Comparison of ENCODE assay signal across 9 cellular contexts in the genomic region with DNA sequence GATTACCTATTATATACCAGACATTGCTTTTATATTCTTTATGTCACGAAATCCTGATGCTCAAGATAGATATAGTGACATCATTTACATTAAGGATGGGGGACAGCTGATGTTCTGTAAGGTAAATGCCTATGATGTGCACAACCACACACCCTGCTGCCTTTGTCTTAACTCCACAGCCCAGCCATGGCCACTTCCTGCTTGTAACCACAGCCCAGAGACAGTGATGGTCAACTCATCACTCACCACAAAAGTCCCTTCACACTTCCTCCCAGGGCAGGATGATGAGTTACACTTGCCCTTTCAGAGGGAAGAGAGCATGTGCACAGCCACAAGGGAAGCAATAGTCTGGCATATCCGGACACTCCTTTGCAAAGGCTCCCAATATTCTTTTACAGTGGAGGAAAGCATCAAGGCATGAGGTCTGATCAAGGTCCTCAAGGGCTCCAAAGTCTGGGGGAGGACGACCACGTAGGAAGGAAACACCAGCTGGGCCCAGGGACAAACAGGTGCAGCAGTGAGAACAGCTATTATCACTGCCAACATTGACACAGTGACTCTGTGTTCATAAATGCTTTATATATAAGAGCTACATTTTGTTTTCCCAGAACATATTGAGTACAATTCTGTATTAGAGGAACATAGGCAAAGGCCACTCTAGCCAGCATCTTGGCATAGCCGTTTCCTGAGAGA. TPM values are rescaled to one million over a fixed set of nuclear protein-coding genes. Genes with fewer than 3 reads are reported as not detected.
DNase-seq lines count a peak whose midpoint lies in the region; ATAC-seq, FAIRE-seq and TF ChIP-seq lines count a peak whose summit lies in the region.
"Had no signal": no experiment of that assay in that cellular context is flagged by ENCODE, and none has a peak within 500 bp of the region (broad histone marks: within the 10 kb centered on the region; RNA-seq: fewer than 3 reads in every experiment).

No MANE protein-coding gene starts in this region.

- H3K27me3 Mint-ChIP-seq in activated CD4-positive, alpha-beta T cell treated with anti-CD3 and anti-CD28 coated beads, Interleukin-2, amount 10 ng/mL, durations not matched to agents 7 days and 5 days, result no peaks in the 10 kb centered on the region

- POLR2A ChIA-PET in activated CD4-positive, alpha-beta T cell treated with anti-CD3 and anti-CD28 coated beads, Interleukin-2, amount 10 ng/mL, durations not matched to agents 7 days and 5 days (lab: Charles Lee), result no interaction called here

- no peak for TF ChIP-seq CTCF in kidney (IDR thresholded peaks at IDR 0.05; ENCODE audit: borderline replicate concordance, extremely low read depth, insufficient read depth)
- TF ChIP-seq CTCF in osteoblast (IDR thresholded peaks at IDR 0.05; ENCODE audit: extremely low read depth, low read depth, low read length), result no peak

- H3K36me3 ChIP-seq in BLaER1, result peaks cover 3% of the 10 kb centered on the region
- peaks cover 21 to 32% of the 10 kb centered on the region in 2 donors for H3K36me3 ChIP-seq in kidney (ENCODE audit: control insufficient read depth in 1 of 2, insufficient read depth in 2 of 2, low read length in 2 of 2)
- H3K36me3 ChIP-seq in osteoblast (ENCODE audit: insufficient read depth, low read length), result peaks cover 37% of the 10 kb centered on the region

- H4K20me1 ChIP-seq in BLaER1 (no peaks in the 10 kb centered on the region), osteoblast (ENCODE audit: insufficient read depth, low read length) (peaks cover 25% of the 10 kb centered on the region)

- no peaks in the 10 kb centered on the region for H3K27me3 ChIP-seq in BLaER1
- no peaks in the 10 kb centered on the region for H3K27me3 ChIP-seq in osteoblast (ENCODE audit: insufficient read depth, low read length)

- no peak overlapping the region for H3K9ac ChIP-seq in BLaER1
- H3K9ac ChIP-seq in kidney (ENCODE audit: low read length in 2 of 2), result no peak overlapping the region

- intact Hi-C loops in kidney (cut with DNase I), result no loop called here

- no peaks in the 10 kb centered on the region for H3K9me3 ChIP-seq in BLaER1
- no peaks in the 10 kb centered on the region for H3K9me3 ChIP-seq in kidney (ENCODE audit: control insufficient read depth in 1 of 2, low read length in 2 of 2)
- H3K9me3 ChIP-seq in osteoblast (ENCODE audit: low read depth, low read length), result no peaks in the 10 kb centered on the region

- H3K4me1 Mint-ChIP-seq in activated CD4-positive, alpha-beta T cell treated with anti-CD3 and anti-CD28 coated beads, Interleukin-2, amount 10 ng/mL, durations not matched to agents 7 days and 5 days, result peaks cover 8% of the 10 kb centered on the region

- H3K27ac ChIP-seq in BLaER1, result no peak overlapping the region
- H3K27ac ChIP-seq in kidney (ENCODE audit: low read depth in 2 of 2, low read length in 2 of 2), result peak overlapping the region; percentile 71 to 90
- H3K27ac ChIP-seq in osteoblast (ENCODE audit: low read depth, low read length), result no peak overlapping the region

- no peak overlapping the region for H3K27ac Mint-ChIP-seq in activated CD4-positive, alpha-beta T cell treated with anti-CD3 and anti-CD28 coated beads, Interleukin-2, amount 10 ng/mL, durations not matched to agents 7 days and 5 days
- H3K27ac Mint-ChIP-seq: activated naive CD4-positive, alpha-beta T cell treated with anti-CD3 and anti-CD28 coated beads, Interleukin-2, amount 50 U/mL, for 72 hours had no signal

- DNase-seq in RPMI8226 (peak; percentile 69), kidney (no peak), osteoblast (ENCODE audit: insufficient read length, low spot score, missing footprints) (no peak), activated T-cell treated with anti-CD3 and anti-CD28 coated beads for 4 hours (no peak)
- no peak for DNase-seq in activated CD4-positive, alpha-beta T cell treated with anti-CD3 and anti-CD28 coated beads, Interleukin-2, amount 10 ng/mL, durations not matched to agents 7 days and 5 days

- no peak overlapping the region for H2AFZ ChIP-seq in osteoblast (ENCODE audit: low read length)

- H3K4me2 ChIP-seq in BLaER1, result peak overlapping the region; percentile 42
- no peak overlapping the region for H3K4me2 ChIP-seq in osteoblast (ENCODE audit: insufficient read depth, low read length)

- H3K36me3 Mint-ChIP-seq in activated CD4-positive, alpha-beta T cell treated with anti-CD3 and anti-CD28 coated beads, Interleukin-2, amount 10 ng/mL, durations not matched to agents 7 days and 5 days (ENCODE audit: low read depth), result no peaks in the 10 kb centered on the region
- H3K36me3 Mint-ChIP-seq: activated naive CD4-positive, alpha-beta T cell treated with anti-CD3 and anti-CD28 coated beads, Interleukin-2, amount 50 U/mL, for 72 hours had no signal

- ATAC-seq in GM19328 (IDR thresholded peaks at IDR 0.05; ENCODE audit: unreplicated experiment) (peak; percentile 71), HG03108 (IDR thresholded peaks at IDR 0.05; ENCODE audit: unreplicated experiment) (peak; percentile 88)

- peaks cover 76% of the 10 kb centered on the region for H3K79me2 ChIP-seq in osteoblast (ENCODE audit: insufficient read depth, low read length)

- CTCF ChIA-PET in activated CD4-positive, alpha-beta T cell treated with anti-CD3 and anti-CD28 coated beads, Interleukin-2, amount 10 ng/mL, durations not matched to agents 7 days and 5 days (lab: Charles Lee), result no interaction called here

- no peak for FAIRE-seq in kidney (lab: Jason Lieb, UNC)

- no peak overlapping the region for H3K4me3 ChIP-seq in BLaER1
- H3K4me3 ChIP-seq in kidney (ENCODE audit: low read length in 2 of 2), result no peak overlapping the region
- H3K4me3 ChIP-seq in osteoblast (ENCODE audit: insufficient read depth, low read length), result no peak overlapping the region

- H3K4me3 Mint-ChIP-seq in activated CD4-positive, alpha-beta T cell treated with anti-CD3 and anti-CD28 coated beads, Interleukin-2, amount 10 ng/mL, durations not matched to agents 7 days and 5 days, result no peak overlapping the region

- no peaks in the 10 kb centered on the region for H3K9me3 Mint-ChIP-seq in activated CD4-positive, alpha-beta T cell treated with anti-CD3 and anti-CD28 coated beads, Interleukin-2, amount 10 ng/mL, durations not matched to agents 7 days and 5 days
- H3K9me3 Mint-ChIP-seq: activated naive CD4-positive, alpha-beta T cell treated with anti-CD3 and anti-CD28 coated beads, Interleukin-2, amount 50 U/mL, for 72 hours had no signal

- peaks cover 22% of the 10 kb centered on the region for H3K4me1 ChIP-seq in BLaER1
- H3K4me1 ChIP-seq in kidney (ENCODE audit: control insufficient read depth in 1 of 2, insufficient read depth in 1 of 2, low read depth in 1 of 2, low read length in 2 of 2), result peaks cover 43 to 57% of the 10 kb centered on the region in 2 donors
- peaks cover 3% of the 10 kb centered on the region for H3K4me1 ChIP-seq in osteoblast (ENCODE audit: insufficient read depth, low read length)

RNA-seq across cellular contexts. Expression of gene PLPP3, which starts 53.8 kb away (rescaled TPM):
- total RNA-seq in kidney (107 TPM), osteoblast (243 and 286 TPM in 2 replicates)
- 100 TPM for polyA plus RNA-seq in kidney (ENCODE audit: insufficient read depth, low read depth, low replicate concordance)
- total RNA-seq in activated CD4-positive, alpha-beta T cell treated with anti-CD3 and anti-CD28 coated beads, Interleukin-2, amount 10 ng/mL, durations not matched to agents 7 days and 5 days, result not detected
- total RNA-seq: activated naive CD4-positive, alpha-beta T cell treated with anti-CD3 and anti-CD28 coated beads, Interleukin-2, amount 50 U/mL, for 72 hours had no signal

Comparison
In these comparisons a context has a peak if more than half of its experiments do, and no peak if none do; other contexts are left out.
1. H3K27ac ChIP-seq: peak in kidney (2 of 2); none in BLaER1 (single experiment) and osteoblast (single experiment).
2. RNA of gene PLPP3, which starts 53.8 kb away (total RNA-seq): 243 to 286 TPM in osteoblast and 107 TPM in kidney (single experiment); not detected in activated CD4-positive, alpha-beta T cell treated with anti-CD3 and anti-CD28 coated beads, Interleukin-2, amount 10 ng/mL, durations not matched to agents 7 days and 5 days; every median in the first group is over 100 times any median in the second.